20 cellular contexts compared by ENCODE assay signal in the genomic region with DNA sequence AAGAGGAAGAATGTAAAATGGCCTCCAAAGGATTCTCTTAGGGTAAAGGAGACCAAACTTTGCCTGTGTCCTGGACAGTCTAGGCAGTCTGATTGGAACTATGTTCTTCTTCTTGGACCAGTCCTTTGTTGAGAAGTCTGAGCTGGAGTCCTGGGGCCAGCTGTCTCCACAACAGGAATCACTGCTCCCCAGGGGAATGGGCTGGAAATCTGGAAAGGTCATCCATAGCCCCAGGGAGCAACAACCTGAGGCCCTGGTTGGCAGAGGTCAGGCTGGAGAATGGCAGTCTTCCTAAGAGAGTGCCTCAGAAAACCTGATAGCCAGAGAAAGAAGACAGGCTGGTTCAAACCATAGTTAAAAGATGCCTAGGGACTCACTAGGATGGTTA.
DNase-seq lines count a peak whose midpoint lies in the region; ATAC-seq, FAIRE-seq and TF ChIP-seq lines count a peak whose summit lies in the region.
"Had no signal": no experiment of that assay in that cellular context is flagged by ENCODE, and none has a peak within 500 bp of the region (broad histone marks: within the 10 kb centered on the region; RNA-seq: fewer than 3 reads in every experiment).

No MANE protein-coding gene starts in this region.

- TF ChIP-seq CTCF in A549 (IDR thresholded peaks at IDR 0.05) (no peak), Caco-2 (IDR thresholded peaks at IDR 0.05; ENCODE audit: insufficient read depth in 1 of 2, low read depth in 1 of 2, low read length in 1 of 2, severe bottlenecking in 1 of 2, unreplicated experiment in 1 of 2) (no peak), OCI-LY3 (IDR thresholded peaks at IDR 0.05; ENCODE audit: low read depth, low read length) (no peak), lower leg skin (IDR thresholded peaks at IDR 0.05) (no peak)

- TF ChIP-seq RAD21 in A549 (conservative IDR thresholded peaks at IDR 0.05 in 1 of 2, IDR thresholded peaks at IDR 0.05 in 1 of 2): no peak

- no peaks in the 10 kb centered on the region for H3K27me3 Mint-ChIP-seq in Caco-2 (ENCODE audit: insufficient read depth, unreplicated experiment)

- peak overlapping the region; percentile 5 for H4K8ac ChIP-seq in mesenchymal stem cell (ENCODE audit: low read length)

- H3K4me2 ChIP-seq in A549 (peak overlapping the region; percentile 27; the same call in 2 of the 3 replicates), OCI-LY3 (ENCODE audit: low read length) (no peak overlapping the region), mesenchymal stem cell (ENCODE audit: low read length, poor library complexity, severe bottlenecking) (no peak overlapping the region)

- no peak overlapping the region for H4K91ac ChIP-seq in mesenchymal stem cell (ENCODE audit: low read length)

- no peak overlapping the region for H3K4me3 Mint-ChIP-seq in Caco-2 (ENCODE audit: unreplicated experiment)
- H3K4me3 Mint-ChIP-seq: CD8-positive, alpha-beta memory T cell had no signal

- no peak overlapping the region for H2BK15ac ChIP-seq in mesenchymal stem cell (ENCODE audit: low read depth, poor library complexity, severe bottlenecking)

- no peak overlapping the region for H2BK12ac ChIP-seq in mesenchymal stem cell (ENCODE audit: low read length in 2 of 2)

- H2AK5ac ChIP-seq in mesenchymal stem cell (ENCODE audit: low read length, severe bottlenecking): peak overlapping the region; percentile 31

- POLR2A ChIA-PET in A549 (lab: Yijun Ruan, JAX): no interaction called here
- POLR2A ChIA-PET in Caco-2 (lab: Charles Lee): interaction anchor here (1.0 kb wide), 1 partner anchor 15 kb away, joined by 3 read pairs; no protein-coding TSS in a partner anchor

- TF ChIP-seq POLR2A in A549 (IDR thresholded peaks at IDR 0.05; ENCODE audit: low read length) (no peak), lower leg skin (IDR thresholded peaks at IDR 0.05) (no peak), GM12891 (IDR thresholded peaks at IDR 0.05; ENCODE audit: low read depth, low read length) (no peak)

- no peak for TF ChIP-seq EP300 in A549 (IDR thresholded peaks at IDR 0.05)

- H3K4me1 Mint-ChIP-seq in Caco-2 (ENCODE audit: low read depth, unreplicated experiment): peaks cover 54% of the 10 kb centered on the region
- H3K4me1 Mint-ChIP-seq: CD8-positive, alpha-beta memory T cell had no signal

- no peak for ATAC-seq in A549
- ATAC-seq: K562 had no signal

- peak overlapping the region in 1 of 2 experiments; percentile 41 for H3K23ac ChIP-seq in mesenchymal stem cell (ENCODE audit: low read length in 2 of 2)

- intact Hi-C loops in Caco-2 (cut with micrococcal nuclease; ENCODE audit: unreplicated experiment) (no loop called here), lower leg skin (cut with DNase I; ENCODE audit: low total_unique reads) (no loop called here)

- H3K4me3 ChIP-seq in A549 (no peak overlapping the region), Caco-2 (ENCODE audit: low read depth, low read length) (no peak overlapping the region), OCI-LY3 (ENCODE audit: low read length) (no peak overlapping the region), mesenchymal stem cell (ENCODE audit: insufficient read depth in 1 of 2, low read depth in 1 of 2, low read length in 2 of 2) (no peak overlapping the region), lower leg skin (ENCODE audit: low read depth, poor library complexity, severe bottlenecking) (no peak overlapping the region)
- H3K4me3 ChIP-seq: K562 had no signal

- no peaks in the 10 kb centered on the region for H3K9me3 Mint-ChIP-seq in Caco-2 (ENCODE audit: unreplicated experiment)
- H3K9me3 Mint-ChIP-seq: CD8-positive, alpha-beta memory T cell had no signal

- H2BK5ac ChIP-seq in mesenchymal stem cell (ENCODE audit: low read depth, low read length, poor library complexity, severe bottlenecking): peak overlapping the region; percentile 2

- peaks cover 53% of the 10 kb centered on the region for H3K4me1 ChIP-seq in A549
- H3K4me1 ChIP-seq in Caco-2: peaks cover 66% of the 10 kb centered on the region
- H3K4me1 ChIP-seq in OCI-LY3 (ENCODE audit: low read length): peaks cover 83% of the 10 kb centered on the region
- peaks cover 19% of the 10 kb centered on the region for H3K4me1 ChIP-seq in mesenchymal stem cell (ENCODE audit: control insufficient read depth, insufficient read depth, low read depth, low read length)

- peaks cover 25% of the 10 kb centered on the region for H3K79me2 ChIP-seq in OCI-LY3 (ENCODE audit: low read length)

- H2BK120ac ChIP-seq in mesenchymal stem cell (ENCODE audit: low read depth, low read length): no peak overlapping the region

- peak overlapping the region in 1 of 2 experiments; percentile 18 for H3K18ac ChIP-seq in mesenchymal stem cell (ENCODE audit: low read depth in 1 of 2, low read length in 2 of 2)

- no peaks in the 10 kb centered on the region for H3K79me1 ChIP-seq in mesenchymal stem cell (replicated peaks; ENCODE audit: low read length, poor library complexity, severe bottlenecking)

- BruUV-seq in Caco-2 (replicated peaks; lab: Mats Ljungman, UMichigan): no TSS peak

- H4K20me1 ChIP-seq in OCI-LY3 (ENCODE audit: insufficient read depth, low read length): no peaks in the 10 kb centered on the region

- H3K14ac ChIP-seq in mesenchymal stem cell (ENCODE audit: low read length in 2 of 2): no peak overlapping the region

- no peaks in the 10 kb centered on the region for H3K9me3 ChIP-seq in A549
- no peaks in the 10 kb centered on the region for H3K9me3 ChIP-seq in Caco-2
- H3K9me3 ChIP-seq in OCI-LY3 (ENCODE audit: insufficient read depth, low read length): no peaks in the 10 kb centered on the region
- H3K9me3 ChIP-seq in mesenchymal stem cell (ENCODE audit: control insufficient read depth, low read length): no peaks in the 10 kb centered on the region

- peak overlapping the region; percentile 27 to 50; a peak in 2 of 6 replicates for H3K27ac ChIP-seq in A549
- H3K27ac ChIP-seq in OCI-LY3 (ENCODE audit: low read length): peak overlapping the region; percentile 96
- no peak overlapping the region for H3K27ac ChIP-seq in mesenchymal stem cell (ENCODE audit: low read length, poor library complexity, severe bottlenecking)

- CTCF ChIA-PET in A549 (lab: Yijun Ruan, JAX) (interaction anchor here (1.2 to 1.4 kb wide), 2 partner anchors 43 to 44 kb away, joined by 3 read pairs; no protein-coding TSS in a partner anchor), Caco-2 (lab: Charles Lee) (interaction anchor here (0.6 kb wide), 1 partner anchor 34 kb away, joined by 3 read pairs; no protein-coding TSS in a partner anchor)

- no peaks in the 10 kb centered on the region for H3K36me3 Mint-ChIP-seq in Caco-2 (ENCODE audit: insufficient read depth, unreplicated experiment)
- H3K36me3 Mint-ChIP-seq: CD8-positive, alpha-beta memory T cell had no signal

- peak overlapping the region; percentile 56 for H3K27ac Mint-ChIP-seq in Caco-2 (ENCODE audit: unreplicated experiment)
- H3K27ac Mint-ChIP-seq: CD8-positive, alpha-beta memory T cell had no signal

- H2AFZ ChIP-seq in OCI-LY3 (ENCODE audit: low read depth, low read length): no peak overlapping the region
- no peak overlapping the region for H2AFZ ChIP-seq in mesenchymal stem cell (ENCODE audit: low read depth, low read length)

- no peak overlapping the region for H3K9ac ChIP-seq in OCI-LY3 (ENCODE audit: low read length)
- no peak overlapping the region for H3K9ac ChIP-seq in mesenchymal stem cell (ENCODE audit: low read length)

- H3K36me3 ChIP-seq in Caco-2 (ENCODE audit: control insufficient read depth, insufficient read depth, low read length): no peaks in the 10 kb centered on the region
- peaks cover 6% of the 10 kb centered on the region for H3K36me3 ChIP-seq in OCI-LY3 (replicated peaks; ENCODE audit: low read depth, low read length)
- no peaks in the 10 kb centered on the region for H3K36me3 ChIP-seq in mesenchymal stem cell (ENCODE audit: control insufficient read depth in 1 of 2, insufficient read depth in 2 of 2, low read depth in 1 of 2, low read length in 2 of 2)

- H3K27me3 ChIP-seq in Caco-2 (replicated peaks; ENCODE audit: control insufficient read depth, insufficient read depth, low read length): no peaks in the 10 kb centered on the region
- H3K27me3 ChIP-seq in OCI-LY3 (ENCODE audit: low read depth, low read length): no peaks in the 10 kb centered on the region
- H3K27me3 ChIP-seq in mesenchymal stem cell (ENCODE audit: control insufficient read depth in 1 of 2, insufficient read depth in 1 of 2, low read length in 2 of 2): no peaks in the 10 kb centered on the region

- no peak overlapping the region for H3K4ac ChIP-seq in mesenchymal stem cell (ENCODE audit: low read depth in 1 of 2, low read length in 2 of 2)

- FAIRE-seq in A549 (lab: Jason Lieb, UNC) (no peak), GM12891 (lab: Jason Lieb, UNC) (no peak)
- FAIRE-seq: A204.1, GM18507, K562, RCC 7860 had no signal

- DNase-seq in A549 (ENCODE audit: low read depth in 1 of 2, low spot score in 1 of 2) (no peak), Caco-2 (no peak), mesenchymal stem cell (no peak), lower leg skin (ENCODE audit: low spot score in 2 of 2) (no peak), NCI-H1417 (lab: John Stamatoyannopoulos, UW) (no peak), GM12891 (ENCODE audit: insufficient read length, low spot score) (no peak)
- DNase-seq: C1 segment of cervical spinal cord; CD8-positive, alpha-beta memory T cell; H7; Kasumi-1; NCI-H1105 treated with DMSO at 0.1 percent for 48 hours; NCI-H2029; NCI-H446 treated with DMSO at 0.1 percent for 48 hours; NCI-H526 treated with DMSO at 0.1 percent for 48 hours; T-helper 1 cell had no signal

TF ChIP-seq in A549, 52 proteins besides CTCF, POLR2A, EP300 and RAD21 (continues in another document):
- TF ChIP-seq NR3C1 (IDR thresholded peaks at IDR 0.05): no peak
- TF ChIP-seq TP53 (CRISPR knock-in tag; IDR thresholded peaks at IDR 0.05): no peak
- TF ChIP-seq CHD2 (IDR thresholded peaks at IDR 0.05; ENCODE audit: low read length, partially characterized antibody): no peak
- TF ChIP-seq GATA3 (IDR thresholded peaks at IDR 0.05; ENCODE audit: borderline replicate concordance): no peak
- no peak for TF ChIP-seq HDAC2 (IDR thresholded peaks at IDR 0.05)

TF ChIP-seq in GM12891, 5 proteins besides CTCF, POLR2A, EP300 and RAD21:
- TF ChIP-seq SPI1 (IDR thresholded peaks at IDR 0.05; ENCODE audit: low read depth, low read length) (no peak), POLR2AphosphoS5 (IDR thresholded peaks at IDR 0.05; ENCODE audit: low read depth, low read length) (no peak), TAF1 (IDR thresholded peaks at IDR 0.05; ENCODE audit: low read depth, low read length) (no peak), PAX5 (IDR thresholded peaks at IDR 0.05; ENCODE audit: insufficient read depth, low read length, severe bottlenecking) (no peak), POU2F2 (IDR thresholded peaks at IDR 0.05; ENCODE audit: low read depth, low read length) (no peak)
TF ChIP-seq in GM12891: peak in this region for 0.
